In the genomic region with DNA sequence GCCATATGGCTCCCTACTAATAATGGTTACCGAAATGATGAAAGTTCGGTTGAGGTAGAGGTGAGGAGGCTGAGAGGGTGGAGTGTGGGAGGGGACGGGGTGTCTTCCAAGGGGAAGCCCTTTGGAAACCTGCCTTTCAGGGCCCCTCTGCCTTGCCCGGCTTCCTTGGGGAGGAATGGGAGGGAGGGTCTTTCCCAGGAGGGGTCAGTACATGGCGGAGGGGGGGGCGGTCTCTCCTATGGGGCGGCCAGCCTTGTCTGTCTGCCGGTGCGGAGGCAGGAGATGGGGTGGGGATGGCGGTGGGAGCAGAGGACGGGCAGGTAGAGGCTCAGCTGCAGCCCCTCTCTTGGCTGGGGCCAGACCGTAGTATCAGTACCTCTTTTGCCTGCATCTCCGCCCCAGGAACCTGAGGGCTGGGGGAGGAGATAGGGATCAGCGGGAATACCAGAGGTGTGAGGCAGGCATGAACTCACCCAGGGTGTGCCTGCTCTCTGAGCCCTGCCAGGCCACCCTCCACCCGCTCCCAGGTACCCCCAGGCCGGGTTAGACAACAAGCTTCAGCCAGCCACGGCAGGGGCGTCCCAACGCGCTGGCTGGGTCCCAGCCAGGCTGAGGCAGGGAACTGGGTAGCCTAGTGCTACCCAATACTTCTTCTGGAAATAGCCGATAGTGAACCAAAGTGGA, we compare ENCODE assay signal across 17 cellular contexts.
"Had no signal": no experiment of that assay in that cellular context is flagged by ENCODE, and none has a peak within 500 bp of the region (broad histone marks: within the 10 kb centered on the region; RNA-seq: fewer than 3 reads in every experiment).

No MANE protein-coding gene starts in this region.

- H3K9me3 ChIP-seq: body of pancreas, esophagus muscularis mucosa, thyroid gland, uterus had no signal

- H3K27ac Mint-ChIP-seq: activated naive CD4-positive, alpha-beta T cell treated with anti-CD3 and anti-CD28 coated beads for 36 hours; activated T-helper 17 cell treated with anti-CD3 and anti-CD28 coated beads, Interleukin-2, amount 50 U/mL, for 72 hours; dendritic cell treated with granulocyte-macrophage colony-stimulating factor and Interleukin-4, amounts not matched to agents 40 ng/mL and 50 ng/mL, for 4 days; immature natural killer cell; memory B cell; nephron; T-helper 1 cell treated with Interleukin-12 subunit alpha and Interleukin-12 subunit beta and Interleukin-4 antibody, amounts not matched to agents 30 μg/mL and 1 μg/mL, for 36 hours; WTC11 had no signal

- ATAC-seq: activated T-helper 17 cell treated with anti-CD3 and anti-CD28 coated beads, Interleukin-2, amount 50 U/mL, for 72 hours; body of pancreas; left lobe of liver; stimulated activated naive CD8-positive, alpha-beta T cell treated with anti-CD3 and anti-CD28 coated beads, Interleukin-15, amount 100 ng/mL, for 72 hours; WTC11 had no signal

- H3K27ac ChIP-seq: body of pancreas, esophagus muscularis mucosa, thyroid gland, uterus had no signal

- H3K4me1 ChIP-seq: body of pancreas, esophagus muscularis mucosa, thyroid gland, uterus had no signal

- H3K36me3 ChIP-seq: esophagus muscularis mucosa, thyroid gland, uterus had no signal

- H3K4me3 ChIP-seq: body of pancreas, esophagus muscularis mucosa, thyroid gland, uterus had no signal

- H3K4me1 Mint-ChIP-seq: activated T-helper 17 cell treated with anti-CD3 and anti-CD28 coated beads, Interleukin-2, amount 50 U/mL, for 72 hours; immature natural killer cell; memory B cell; stimulated activated naive CD8-positive, alpha-beta T cell treated with anti-CD3 and anti-CD28 coated beads, Interleukin-15, amount 100 ng/mL, for 72 hours had no signal

- DNase-seq: activated CD4-positive, alpha-beta T cell treated with anti-CD3 and anti-CD28 coated beads for 48 hours; activated naive CD4-positive, alpha-beta T cell treated with anti-CD3 and anti-CD28 coated beads for 36 hours; body of pancreas; glutamatergic neuron; immature natural killer cell; stimulated activated CD4-positive, alpha-beta T cell treated with anti-CD3 and anti-CD28 coated beads, Interleukin-4, amount 100 ng/mL, for 4 hours; stimulated activated naive CD8-positive, alpha-beta T cell treated with anti-CD3 and anti-CD28 coated beads, Interleukin-15, amount 100 ng/mL, for 72 hours; thyroid gland; uterus had no signal

- H3K9me3 Mint-ChIP-seq: activated naive CD4-positive, alpha-beta T cell treated with anti-CD3 and anti-CD28 coated beads for 36 hours; activated T-helper 17 cell treated with anti-CD3 and anti-CD28 coated beads, Interleukin-2, amount 50 U/mL, for 72 hours; dendritic cell treated with granulocyte-macrophage colony-stimulating factor and Interleukin-4, amounts not matched to agents 40 ng/mL and 50 ng/mL, for 4 days; immature natural killer cell; memory B cell; nephron; stimulated activated naive CD8-positive, alpha-beta T cell treated with anti-CD3 and anti-CD28 coated beads, Interleukin-15, amount 100 ng/mL, for 72 hours; T-helper 1 cell treated with Interleukin-12 subunit alpha and Interleukin-12 subunit beta and Interleukin-4 antibody, amounts not matched to agents 30 μg/mL and 1 μg/mL, for 36 hours; WTC11 had no signal

- H3K4me3 Mint-ChIP-seq: activated naive CD4-positive, alpha-beta T cell treated with anti-CD3 and anti-CD28 coated beads for 36 hours; activated T-helper 17 cell treated with anti-CD3 and anti-CD28 coated beads, Interleukin-2, amount 50 U/mL, for 72 hours; dendritic cell treated with granulocyte-macrophage colony-stimulating factor and Interleukin-4, amounts not matched to agents 40 ng/mL and 50 ng/mL, for 4 days; immature natural killer cell; memory B cell; nephron; stimulated activated naive CD8-positive, alpha-beta T cell treated with anti-CD3 and anti-CD28 coated beads, Interleukin-15, amount 100 ng/mL, for 72 hours; T-helper 1 cell treated with Interleukin-12 subunit alpha and Interleukin-12 subunit beta and Interleukin-4 antibody, amounts not matched to agents 30 μg/mL and 1 μg/mL, for 36 hours; WTC11 had no signal

- H3K27me3 ChIP-seq: body of pancreas, thyroid gland, uterus had no signal

- H3K36me3 Mint-ChIP-seq: immature natural killer cell, memory B cell, WTC11 had no signal
